ENCODE assay signal across 36 cellular contexts in genomic region chr18:44452346-44452745, GRCh38.
DNase-seq lines count a peak whose midpoint lies in the region; ATAC-seq, FAIRE-seq and TF ChIP-seq lines count a peak whose summit lies in the region.
"Had no signal": no experiment of that assay in that cellular context is flagged by ENCODE, and none has a peak within 500 bp of the region (broad histone marks: within the 10 kb centered on the region; RNA-seq: fewer than 3 reads in every experiment).

No MANE protein-coding gene starts in this region.

- TF ChIP-seq POLR2A in breast epithelium (IDR thresholded peaks at IDR 0.05): no peak
- TF ChIP-seq POLR2A in thyroid gland (IDR thresholded peaks at IDR 0.05): no peak

- H3K27ac Mint-ChIP-seq in MCF 10A (ENCODE audit: low read depth, unreplicated experiment) (no peak overlapping the region), astrocyte (ENCODE audit: unreplicated experiment) (no peak overlapping the region)
- H3K27ac Mint-ChIP-seq: activated CD4-positive, alpha-beta memory T cell treated with anti-CD3 and anti-CD28 coated beads for 36 hours; activated T-cell treated with anti-CD3 and anti-CD28 coated beads, Interleukin-2, amount 50 U/mL, for 72 hours; HFFc6 had no signal

- no peak overlapping the region for H2AFZ ChIP-seq in astrocyte (ENCODE audit: low read depth, low read length)
- H2AFZ ChIP-seq: hepatocyte had no signal

- intact Hi-C loops in MCF 10A (cut with micrococcal nuclease) (no loop called here), breast epithelium (cut with DNase I; ENCODE audit: low total_unique reads) (no loop called here), thyroid gland (cut with DNase I) (no loop called here)

- FAIRE-seq in astrocyte (lab: Jason Lieb, UNC): no peak
- FAIRE-seq: GM18507, GM19239, H1, K562, small intestine had no signal

- WGBS in thyroid gland, 2 donors: 72 to 90% methylated on average over 2 of the region's 2 CpGs

- H3K36me3 ChIP-seq in breast epithelium: no peaks in the 10 kb centered on the region
- no peaks in the 10 kb centered on the region for H3K36me3 ChIP-seq in astrocyte (ENCODE audit: insufficient read depth, low read length)
- H3K36me3 ChIP-seq in thyroid gland: no peaks in the 10 kb centered on the region
- H3K36me3 ChIP-seq: brain microvascular endothelial cell, gastrocnemius medialis, ovary had no signal

- no peak overlapping the region for H3K4me3 ChIP-seq in breast epithelium
- no peak overlapping the region for H3K4me3 ChIP-seq in astrocyte (ENCODE audit: insufficient read depth, low read depth, low read length)
- no peak overlapping the region for H3K4me3 ChIP-seq in fibroblast of pulmonary artery (replicated peaks; ENCODE audit: low read depth, low read length)
- H3K4me3 ChIP-seq in thyroid gland (replicated peaks in 1 of 3): no peak overlapping the region
- H3K4me3 ChIP-seq: gastrocnemius medialis, hepatocyte, K562, ovary, SK-N-MC had no signal

- no peak for ATAC-seq in GM19035 (IDR thresholded peaks at IDR 0.05; ENCODE audit: unreplicated experiment)
- ATAC-seq: activated T-cell treated with anti-CD3 and anti-CD28 coated beads, Interleukin-2, amount 50 U/mL, for 72 hours; gastrocnemius medialis; K562 had no signal

- TF ChIP-seq CTCF in MCF 10A (IDR thresholded peaks at IDR 0.05; ENCODE audit: unreplicated experiment) (no peak), breast epithelium (IDR thresholded peaks at IDR 0.05) (no peak), astrocyte (IDR thresholded peaks at IDR 0.05; ENCODE audit: insufficient read depth, low read depth, low read length) (no peak), fibroblast of pulmonary artery (IDR thresholded peaks at IDR 0.05; ENCODE audit: low read length, missing control alignments) (no peak), thyroid gland (IDR thresholded peaks at IDR 0.05) (no peak)

- CTCF ChIA-PET in MCF 10A (lab: Yijun Ruan, JAX): no interaction called here

- H3K27ac ChIP-seq in breast epithelium (no peak overlapping the region), astrocyte (ENCODE audit: low read depth, low read length) (no peak overlapping the region), thyroid gland (no peak overlapping the region)
- H3K27ac ChIP-seq: brain microvascular endothelial cell, epithelial cell of prostate, gastrocnemius medialis, hepatocyte, ovary, SK-N-MC had no signal

- H3K9me3 ChIP-seq in breast epithelium (no peaks in the 10 kb centered on the region), astrocyte (ENCODE audit: insufficient read depth, low read depth, low read length) (no peaks in the 10 kb centered on the region), thyroid gland (no peaks in the 10 kb centered on the region)
- H3K9me3 ChIP-seq: gastrocnemius medialis, ovary had no signal

- no TSS peak for BruUV-seq in MCF 10A (replicated peaks; lab: Mats Ljungman, UMichigan)

- H3K9ac ChIP-seq in astrocyte (ENCODE audit: low read length): no peak overlapping the region

- H3K27me3 ChIP-seq in breast epithelium (no peaks in the 10 kb centered on the region), astrocyte (ENCODE audit: insufficient read depth, low read length) (no peaks in the 10 kb centered on the region), thyroid gland (no peaks in the 10 kb centered on the region)
- H3K27me3 ChIP-seq: brain microvascular endothelial cell, gastrocnemius medialis, hepatocyte, ovary had no signal

- H3K4me3 Mint-ChIP-seq in MCF 10A (ENCODE audit: unreplicated experiment): no peak overlapping the region
- no peak overlapping the region for H3K4me3 Mint-ChIP-seq in astrocyte (ENCODE audit: unreplicated experiment)
- H3K4me3 Mint-ChIP-seq: activated CD4-positive, alpha-beta memory T cell treated with anti-CD3 and anti-CD28 coated beads for 36 hours; activated T-cell treated with anti-CD3 and anti-CD28 coated beads, Interleukin-2, amount 50 U/mL, for 72 hours; HFFc6 had no signal

- DNase-seq in MCF 10A (ENCODE audit: unreplicated experiment): peak; percentile 4
- no peak for DNase-seq in breast epithelium (ENCODE audit: low spot score in 2 of 2)
- peak; percentile 47 for DNase-seq in astrocyte (ENCODE audit: low read depth)
- peak; percentile 35 for DNase-seq in fibroblast of pulmonary artery (ENCODE audit: low read depth)
- peak; percentile 2 to 9 for DNase-seq in thyroid gland
- DNase-seq in activated CD4-positive, alpha-beta T cell treated with anti-CD3 and anti-CD28 coated beads, Interleukin-2, amount 50 U/mL, for 48 hours: no peak
- DNase-seq in epidermal melanocyte (ENCODE audit: insufficient read length, low spot score): no peak
- DNase-seq: 8988T; activated CD4-positive, alpha-beta memory T cell treated with anti-CD3 and anti-CD28 coated beads for 36 hours; activated CD4-positive, CD25-positive, alpha-beta regulatory T cell treated with anti-CD3 and anti-CD28 coated beads, Interleukin-2, amount 50 U/mL, for 72 hours; activated naive CD4-positive, alpha-beta T cell treated with Interleukin-2 at 50 U/mL for 16 hours; activated T-cell treated with anti-CD3 and anti-CD28 coated beads, Interleukin-2, amount 50 U/mL, for 72 hours; brain microvascular endothelial cell; Calu3; DND-41; effector CD4-positive, alpha-beta T cell; gastrocnemius medialis; HFFc6; mesenchymal stem cell; MM.1S; NCI-H1105 treated with DMSO at 0.1 percent for 48 hours; NCI-H1930; NCI-H2171 treated with DMSO at 0.1 percent for 48 hours; NCI-H510A treated with DMSO at 0.1 percent for 48 hours; OCI-M1; ovary; small intestine; stimulated activated naive CD4-positive, alpha-beta T cell treated with Interleukin-2 at 50 U/mL for 16 hours had no signal

- no peaks in the 10 kb centered on the region for H3K4me1 ChIP-seq in breast epithelium
- H3K4me1 ChIP-seq in astrocyte (ENCODE audit: insufficient read depth, low read length): no peaks in the 10 kb centered on the region
- no peaks in the 10 kb centered on the region for H3K4me1 ChIP-seq in thyroid gland
- H3K4me1 ChIP-seq: gastrocnemius medialis had no signal

- H3K9me3 Mint-ChIP-seq in MCF 10A (ENCODE audit: unreplicated experiment): no peaks in the 10 kb centered on the region
- no peaks in the 10 kb centered on the region for H3K9me3 Mint-ChIP-seq in astrocyte (ENCODE audit: unreplicated experiment)
- H3K9me3 Mint-ChIP-seq: activated CD4-positive, alpha-beta memory T cell treated with anti-CD3 and anti-CD28 coated beads for 36 hours had no signal

- no peaks in the 10 kb centered on the region for H3K79me2 ChIP-seq in astrocyte (ENCODE audit: insufficient read depth, low read length)
- H3K79me2 ChIP-seq: hepatocyte had no signal

- no peaks in the 10 kb centered on the region for H4K20me1 ChIP-seq in astrocyte (ENCODE audit: insufficient read depth, low read length)

- H3K27me3 Mint-ChIP-seq in MCF 10A (ENCODE audit: insufficient read depth, unreplicated experiment): no peaks in the 10 kb centered on the region
- peaks cover 5% of the 10 kb centered on the region for H3K27me3 Mint-ChIP-seq in astrocyte (ENCODE audit: low read depth, unreplicated experiment)
- H3K27me3 Mint-ChIP-seq: activated CD4-positive, alpha-beta memory T cell treated with anti-CD3 and anti-CD28 coated beads for 36 hours had no signal

- no peak overlapping the region for H3K4me2 ChIP-seq in astrocyte (ENCODE audit: low read length)
- H3K4me2 ChIP-seq: hepatocyte had no signal

- H3K4me1 Mint-ChIP-seq in MCF 10A (ENCODE audit: insufficient read depth, unreplicated experiment) (no peaks in the 10 kb centered on the region), astrocyte (ENCODE audit: low read depth, unreplicated experiment) (no peaks in the 10 kb centered on the region)

- no peaks in the 10 kb centered on the region for H3K36me3 Mint-ChIP-seq in MCF 10A (ENCODE audit: insufficient read depth, unreplicated experiment)
- no peaks in the 10 kb centered on the region for H3K36me3 Mint-ChIP-seq in astrocyte (ENCODE audit: low read depth, unreplicated experiment)
- H3K36me3 Mint-ChIP-seq: activated CD4-positive, alpha-beta memory T cell treated with anti-CD3 and anti-CD28 coated beads for 36 hours had no signal

- POLR2A ChIA-PET in MCF 10A (lab: Yijun Ruan, JAX): no interaction called here

Comparison
In these comparisons a context has a peak if more than half of its experiments do, and no peak if none do; other contexts are left out.
1. DNase-seq: peak in MCF 10A (single experiment), astrocyte (single experiment), fibroblast of pulmonary artery (single experiment) and thyroid gland (2 of 2); none in breast epithelium (0 of 2), activated CD4-positive, alpha-beta T cell treated with anti-CD3 and anti-CD28 coated beads, Interleukin-2, amount 50 U/mL, for 48 hours (0 of 2) and epidermal melanocyte (single experiment).